Comparison of ENCODE assay signal across 2 cellular contexts in genomic region chr9:37398464-37399025, GRCh38.
TF ChIP-seq lines count a peak whose summit lies in the region.

No MANE protein-coding gene starts in this region.

TF ChIP-seq in GM12878, 131 proteins besides CTCF, POLR2A, EP300 and RAD21:
- TF ChIP-seq SMARCA5 (IDR thresholded peaks at IDR 0.05) (no peak), KLF5 (IDR thresholded peaks at IDR 0.05; ENCODE audit: partially characterized antibody) (no peak), EED (IDR thresholded peaks at IDR 0.05; ENCODE audit: low read depth) (peak; percentile 37; the same call in 1 of the 2 replicates), CREM (IDR thresholded peaks at IDR 0.05; ENCODE audit: low read depth) (0 out of 2 replicates have a peak, but pooled peaks have one; percentile 20), FOXM1 (IDR thresholded peaks at IDR 0.05; ENCODE audit: low read depth, low read length) (no peak), ESRRA (IDR thresholded peaks at IDR 0.05; ENCODE audit: low read length) (no peak), POLR2AphosphoS2 (IDR thresholded peaks at IDR 0.05; ENCODE audit: low read depth, low read length) (no peak), HDAC2 (IDR thresholded peaks at IDR 0.05) (no peak), BCLAF1 (IDR thresholded peaks at IDR 0.05) (no peak), PML (IDR thresholded peaks at IDR 0.05; ENCODE audit: low read length) (no peak), ELK1 (IDR thresholded peaks at IDR 0.05; ENCODE audit: low read depth, low read length) (no peak), CBX3 (IDR thresholded peaks at IDR 0.05; ENCODE audit: borderline replicate concordance, low read depth) (no peak), BHLHE40 (IDR thresholded peaks at IDR 0.05; ENCODE audit: borderline replicate concordance in 1 of 2, low read depth in 2 of 2, low read length in 1 of 2) (no peak), USF1 (IDR thresholded peaks at IDR 0.05; ENCODE audit: borderline replicate concordance, extremely low read length, insufficient read depth, low read depth, low read length) (peak; percentile 17), BMI1 (IDR thresholded peaks at IDR 0.05; ENCODE audit: borderline replicate concordance) (no peak), TARDBP (IDR thresholded peaks at IDR 0.05; ENCODE audit: borderline replicate concordance) (no peak), SREBF2 (IDR thresholded peaks at IDR 0.05; ENCODE audit: low read length) (no peak), STAT1 (conservative IDR thresholded peaks at IDR 0.05) (no peak), DPF2 (IDR thresholded peaks at IDR 0.05) (no peak), SP1 (IDR thresholded peaks at IDR 0.05; ENCODE audit: low read depth, low read length) (no peak), SMAD5 (IDR thresholded peaks at IDR 0.05; ENCODE audit: low read depth) (0 out of 2 replicates have a peak, but pooled peaks have one; percentile 16), RAD51 (IDR thresholded peaks at IDR 0.05) (no peak), IRF3 (IDR thresholded peaks at IDR 0.05) (no peak), YBX1 (IDR thresholded peaks at IDR 0.05) (no peak), YY1 (IDR thresholded peaks at IDR 0.05; ENCODE audit: low read depth, low read length) (peak; percentile 35; the same call in 1 of the 2 replicates)

TF ChIP-seq in SK-N-SH, 30 proteins besides CTCF, POLR2A, EP300 and RAD21:
- TF ChIP-seq FOXM1 (IDR thresholded peaks at IDR 0.05; ENCODE audit: low read depth) = no peak
- TF ChIP-seq TEAD4 (IDR thresholded peaks at IDR 0.05; ENCODE audit: borderline replicate concordance, insufficient read depth) = no peak
- no peak for TF ChIP-seq GATA2 (CRISPR knock-in tag; IDR thresholded peaks at IDR 0.05)
- TF ChIP-seq POLR2AphosphoS5 (IDR thresholded peaks at IDR 0.05; ENCODE audit: low read depth, low read length) = no peak
- TF ChIP-seq MXI1 (IDR thresholded peaks at IDR 0.05; ENCODE audit: low read depth, low read length) = no peak
- no peak for TF ChIP-seq CHD2 (IDR thresholded peaks at IDR 0.05; ENCODE audit: low read length, partially characterized antibody)
- TF ChIP-seq USF1 (IDR thresholded peaks at IDR 0.05; ENCODE audit: borderline replicate concordance, low read depth) = no peak
- TF ChIP-seq SIN3A (IDR thresholded peaks at IDR 0.05; ENCODE audit: borderline replicate concordance, low read depth, low read length) = no peak
- no peak for TF ChIP-seq ELF1 (IDR thresholded peaks at IDR 0.05)
- TF ChIP-seq TCF12 (IDR thresholded peaks at IDR 0.05) = no peak
- no peak for TF ChIP-seq IRF3 (IDR thresholded peaks at IDR 0.05; ENCODE audit: low read depth, low read length)
- TF ChIP-seq MEF2A (IDR thresholded peaks at IDR 0.05; ENCODE audit: borderline replicate concordance, low read depth) = no peak
TF ChIP-seq in SK-N-SH: peak in this region for 0.
